25 cellular contexts compared by ENCODE assay signal in genomic region chr16:9846362-9847099, GRCh38.
DNase-seq lines count a peak whose midpoint lies in the region; ATAC-seq, FAIRE-seq and TF ChIP-seq lines count a peak whose summit lies in the region.
"Had no signal": no experiment of that assay in that cellular context is flagged by ENCODE, and none has a peak within 500 bp of the region (broad histone marks: within the 10 kb centered on the region; RNA-seq: fewer than 3 reads in every experiment).

No MANE protein-coding gene starts in this region.

- DNase-seq in HCEC 1CT (peak; percentile 32), amniotic epithelial cell (ENCODE audit: low read depth) (peak; percentile 11), fibroblast of mammary gland (ENCODE audit: low read depth) (peak; percentile 28), pancreas (no peak), DMS53 treated with DMSO at 0.1 percent for 48 hours (lab: John Stamatoyannopoulos, UW; ENCODE audit: unreplicated experiment) (no peak), SIG-M5 (lab: John Stamatoyannopoulos, UW) (no peak)
- no peak for DNase-seq in activated effector memory CD4-positive, alpha-beta T cell treated with anti-CD3 and anti-CD28 coated beads, Interleukin-2, amount 50 U/mL, for 16 hours
- DNase-seq: activated CD4-positive, alpha-beta T cell treated with anti-CD3 and anti-CD28 coated beads, Interleukin-2, amount 50 U/mL, for 48 hours; activated CD8-positive, alpha-beta memory T cell treated with anti-CD3 and anti-CD28 coated beads, Interleukin-2, amount 50 U/mL, for 48 hours; aorta; central memory CD4-positive, alpha-beta T cell; heart left ventricle; NCI-H1105; NCI-H1930; NCI-H526 treated with DMSO at 0.1 percent for 48 hours; right lobe of liver; stimulated activated CD4-positive, alpha-beta T cell treated with anti-CD3 and anti-CD28 coated beads, Interleukin-4, amount 100 ng/mL, for 4 hours had no signal

- no peaks in the 10 kb centered on the region for H3K27me3 ChIP-seq in pancreas
- H3K27me3 ChIP-seq: heart left ventricle, right lobe of liver, suprapubic skin had no signal

- H3K9me3 ChIP-seq in pancreas: no peaks in the 10 kb centered on the region
- H3K9me3 ChIP-seq: heart left ventricle, right lobe of liver, suprapubic skin had no signal

- no peak for TF ChIP-seq CTCF in fibroblast of mammary gland (conservative IDR thresholded peaks at IDR 0.05; ENCODE audit: control insufficient read depth, insufficient read depth, low read depth, low read length)
- TF ChIP-seq CTCF in pancreas (IDR thresholded peaks at IDR 0.05): no peak

- no peak overlapping the region for H3K27ac ChIP-seq in pancreas
- H3K27ac ChIP-seq: C4-2B, heart left ventricle, right lobe of liver, SK-N-MC, suprapubic skin had no signal

- no peaks in the 10 kb centered on the region for H3K36me3 ChIP-seq in pancreas
- H3K36me3 ChIP-seq: heart left ventricle, right lobe of liver, suprapubic skin had no signal

- FAIRE-seq in pancreas (lab: Jason Lieb, UNC): no peak
- FAIRE-seq: GM12892 had no signal

- H3K4me3 ChIP-seq in fibroblast of mammary gland (ENCODE audit: control insufficient read depth, low read depth, low read length) (no peak overlapping the region), pancreas (no peak overlapping the region)
- H3K4me3 ChIP-seq: heart left ventricle, right lobe of liver, SK-N-MC, suprapubic skin had no signal

- H3K4me1 ChIP-seq in pancreas: no peaks in the 10 kb centered on the region
- H3K4me1 ChIP-seq: heart left ventricle, right lobe of liver, suprapubic skin had no signal

- intact Hi-C loops in pancreas (cut with DNase I): no loop called here

- ATAC-seq in pancreas (peak in 3 of 4 donors; percentile 31 to 57 (median 47)), HG02970 (IDR thresholded peaks at IDR 0.05; ENCODE audit: low FRiP score, unreplicated experiment) (no peak)
- ATAC-seq: activated CD4-positive, CD25-positive, alpha-beta regulatory T cell treated with anti-CD3 and anti-CD28 coated beads, Interleukin-2, amount 50 U/mL, for 24 hours; heart left ventricle; left lobe of liver; right lobe of liver; stimulated activated memory B cell treated with anti-CD40 and anti-IgM and Interleukin-4, amounts not matched to agents 10 μg/mL and 1 μg/mL and 100 μg/mL, for 72 hours had no signal

- WGBS in pancreas, 2 donors: 60 to 64% methylated on average over 2 of the region's 2 CpGs

Comparison
In these comparisons a context has a peak if more than half of its experiments do, and no peak if none do; other contexts are left out.
1. DNase-seq: peak in HCEC 1CT (single experiment), amniotic epithelial cell (single experiment) and fibroblast of mammary gland (single experiment); none in pancreas (0 of 6), activated effector memory CD4-positive, alpha-beta T cell treated with anti-CD3 and anti-CD28 coated beads, Interleukin-2, amount 50 U/mL, for 16 hours (single experiment), DMS53 treated with DMSO at 0.1 percent for 48 hours (single experiment) and SIG-M5 (single experiment).